In the genomic region with DNA sequence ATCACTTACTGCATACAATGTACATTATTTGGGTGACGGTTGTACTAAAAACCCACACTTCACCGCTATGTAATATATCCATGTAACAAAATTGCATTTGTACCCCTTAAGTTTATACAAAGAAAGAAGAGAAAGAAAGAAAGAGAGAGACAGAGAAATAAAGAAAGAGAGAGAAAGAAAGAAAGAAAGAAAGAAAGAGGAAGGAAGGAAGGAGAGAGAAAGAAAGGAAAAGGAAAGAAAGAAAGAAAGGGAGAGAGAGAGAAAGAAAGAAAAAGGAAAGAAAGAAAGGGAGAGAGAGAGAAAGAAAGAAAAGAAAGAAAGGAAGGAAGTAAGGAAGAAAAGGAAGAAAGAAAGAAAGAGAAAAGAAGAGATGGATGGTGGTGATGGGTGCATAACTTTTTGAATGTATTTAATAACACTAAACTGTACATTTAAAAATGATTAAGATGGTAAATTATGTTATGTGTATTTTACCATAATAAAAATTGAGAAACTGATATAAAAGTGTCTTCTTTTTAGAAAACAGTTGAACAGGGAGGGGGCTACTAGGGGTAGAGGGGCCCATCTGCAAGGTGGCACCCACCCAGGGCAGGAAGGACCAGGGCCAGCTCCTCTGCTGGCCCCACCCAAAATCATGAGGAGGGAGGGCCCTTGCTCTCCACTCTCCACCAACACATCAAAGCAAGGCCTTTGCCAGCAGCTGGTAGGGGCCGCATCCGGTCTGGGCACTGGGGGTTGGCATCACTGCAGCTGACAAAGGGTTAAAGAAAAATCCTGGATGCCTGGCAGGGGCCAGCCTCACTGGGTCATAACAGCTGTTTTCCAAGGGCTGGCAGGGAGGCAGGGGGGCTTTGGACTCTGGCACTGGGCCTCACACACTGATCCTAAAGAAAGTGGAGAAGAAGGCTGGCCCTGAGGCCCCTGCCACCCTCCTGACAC, we compare ENCODE assay signal across 16 cellular contexts.
A peak's percentile ranks its signal among the peaks of the same experiment; 100 is the strongest.
DNase-seq lines count a peak whose midpoint lies in the region; ATAC-seq and TF ChIP-seq lines count a peak whose summit lies in the region.
"Had no signal": no experiment of that assay in that cellular context is flagged by ENCODE, and none has a peak within 500 bp of the region (broad histone marks: within the 10 kb centered on the region; RNA-seq: fewer than 3 reads in every experiment).

No MANE protein-coding gene starts in this region.

- H3K27ac ChIP-seq in OCI-LY3 (ENCODE audit: low read length): peak overlapping the region; percentile 57
- no peak overlapping the region for H3K27ac ChIP-seq in caudate nucleus (ENCODE audit: low read depth, low read length)
- H3K27ac ChIP-seq: ascending aorta, WERI-Rb-1 had no signal

- peaks cover 30% of the 10 kb centered on the region for H3K36me3 Mint-ChIP-seq in stimulated activated effector memory CD8-positive, alpha-beta T cell treated with anti-CD3 and anti-CD28 coated beads, Interleukin-12 subunit alpha, Interleukin-12 subunit beta, amount 100 ng/mL, for 72 hours

- peaks cover 100% of the 10 kb centered on the region for H3K79me2 ChIP-seq in OCI-LY3 (ENCODE audit: low read length)

- no peak overlapping the region for H2AFZ ChIP-seq in OCI-LY3 (ENCODE audit: low read depth, low read length)

- H3K9me3 Mint-ChIP-seq in stimulated activated effector memory CD8-positive, alpha-beta T cell treated with anti-CD3 and anti-CD28 coated beads, Interleukin-12 subunit alpha, Interleukin-12 subunit beta, amount 100 ng/mL, for 72 hours: no peaks in the 10 kb centered on the region

- no peak overlapping the region for H3K4me3 ChIP-seq in OCI-LY3 (ENCODE audit: low read length)
- H3K4me3 ChIP-seq: ascending aorta had no signal

- H3K4me1 ChIP-seq in OCI-LY3 (ENCODE audit: low read length): peaks cover 57% of the 10 kb centered on the region
- H3K4me1 ChIP-seq: ascending aorta, Caco-2 had no signal

- H3K27me3 ChIP-seq in OCI-LY3 (ENCODE audit: low read depth, low read length): no peaks in the 10 kb centered on the region
- H3K27me3 ChIP-seq: ascending aorta had no signal

- no peaks in the 10 kb centered on the region for H3K9me3 ChIP-seq in OCI-LY3 (ENCODE audit: insufficient read depth, low read length)
- H3K9me3 ChIP-seq: ascending aorta, Caco-2 had no signal

- peaks cover 96% of the 10 kb centered on the region for H4K20me1 ChIP-seq in OCI-LY3 (ENCODE audit: insufficient read depth, low read length)

- DNase-seq in activated effector memory CD4-positive, alpha-beta T cell treated with anti-CD3 and anti-CD28 coated beads, Interleukin-2, amount 50 U/mL, for 16 hours: peak; percentile 62
- no peak for DNase-seq in activated effector memory CD4-positive, alpha-beta T cell treated with Interleukin-2 at 50 U/mL for 16 hours
- DNase-seq in astrocyte of the hippocampus (ENCODE audit: low read depth, low spot score): peak; percentile 9
- no peak for DNase-seq in stimulated activated effector memory CD8-positive, alpha-beta T cell treated with anti-CD3 and anti-CD28 coated beads, Interleukin-12 subunit alpha, Interleukin-12 subunit beta, amount 100 ng/mL, for 72 hours (ENCODE audit: low spot score in 2 of 2)
- DNase-seq in H4 (ENCODE audit: low spot score): no peak
- no peak for DNase-seq in caudate nucleus (lab: John Stamatoyannopoulos, UW)
- DNase-seq: Caco-2, cortex of kidney, NCI-H1694, NCI-H345, RPMI8226, WERI-Rb-1 had no signal

- H3K4me2 ChIP-seq in OCI-LY3 (ENCODE audit: low read length): peak overlapping the region; percentile 28

- peak overlapping the region; percentile 24; the same call in 1 of the 2 replicates for H3K9ac ChIP-seq in OCI-LY3 (ENCODE audit: low read length)

- peaks cover 19% of the 10 kb centered on the region for H3K4me1 Mint-ChIP-seq in stimulated activated effector memory CD8-positive, alpha-beta T cell treated with anti-CD3 and anti-CD28 coated beads, Interleukin-12 subunit alpha, Interleukin-12 subunit beta, amount 100 ng/mL, for 72 hours

- no peak overlapping the region for H3K4me3 Mint-ChIP-seq in stimulated activated effector memory CD8-positive, alpha-beta T cell treated with anti-CD3 and anti-CD28 coated beads, Interleukin-12 subunit alpha, Interleukin-12 subunit beta, amount 100 ng/mL, for 72 hours

- no peak for ATAC-seq in stimulated activated effector memory CD8-positive, alpha-beta T cell treated with anti-CD3 and anti-CD28 coated beads, Interleukin-12 subunit alpha, Interleukin-12 subunit beta, amount 100 ng/mL, for 72 hours
- no peak for ATAC-seq in HG02759 (IDR thresholded peaks at IDR 0.05; ENCODE audit: unreplicated experiment)
- ATAC-seq: sciatic nerve had no signal

- no peak for TF ChIP-seq CTCF in OCI-LY3 (IDR thresholded peaks at IDR 0.05; ENCODE audit: low read depth, low read length)

- H3K36me3 ChIP-seq in OCI-LY3 (replicated peaks; ENCODE audit: low read depth, low read length): peaks cover 4% of the 10 kb centered on the region
- H3K36me3 ChIP-seq: ascending aorta, WERI-Rb-1 had no signal

- H3K27ac Mint-ChIP-seq in stimulated activated effector memory CD8-positive, alpha-beta T cell treated with anti-CD3 and anti-CD28 coated beads, Interleukin-12 subunit alpha, Interleukin-12 subunit beta, amount 100 ng/mL, for 72 hours: peak overlapping the region; percentile 98

Comparison
In these comparisons a context has a peak if more than half of its experiments do, and no peak if none do; other contexts are left out.
1. DNase-seq: peak in activated effector memory CD4-positive, alpha-beta T cell treated with anti-CD3 and anti-CD28 coated beads, Interleukin-2, amount 50 U/mL, for 16 hours (single experiment) and astrocyte of the hippocampus (single experiment); none in activated effector memory CD4-positive, alpha-beta T cell treated with Interleukin-2 at 50 U/mL for 16 hours (single experiment), stimulated activated effector memory CD8-positive, alpha-beta T cell treated with anti-CD3 and anti-CD28 coated beads, Interleukin-12 subunit alpha, Interleukin-12 subunit beta, amount 100 ng/mL, for 72 hours (0 of 2), H4 (single experiment) and caudate nucleus (0 of 61).